In the genomic region with DNA sequence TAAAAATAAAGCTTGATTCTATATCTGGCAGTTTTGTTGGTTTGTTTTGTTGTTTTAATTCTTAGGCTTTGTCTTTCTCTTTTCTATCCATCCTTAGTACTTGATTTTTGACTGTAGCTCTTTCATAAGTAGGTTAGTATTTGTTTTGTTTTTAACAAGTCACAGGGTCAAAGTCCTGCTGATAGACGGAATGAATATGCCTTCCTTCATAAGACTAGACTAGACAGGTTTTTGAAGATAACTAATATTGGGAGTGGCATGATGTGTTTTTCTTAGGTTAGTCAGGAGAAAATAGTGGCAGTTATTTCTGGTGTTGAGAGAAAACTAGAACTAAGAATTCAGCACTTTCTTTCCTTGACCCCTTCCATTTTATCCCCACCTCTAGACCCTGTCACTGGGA, we compare ENCODE assay signal across 16 cellular contexts. TPM values are rescaled to one million over a fixed set of nuclear protein-coding genes. Genes with fewer than 3 reads are reported as not detected.
A peak's percentile ranks its signal among the peaks of the same experiment; 100 is the strongest.
DNase-seq lines count a peak whose midpoint lies in the region; ATAC-seq, FAIRE-seq and TF ChIP-seq lines count a peak whose summit lies in the region.
"Had no signal": no experiment of that assay in that cellular context is flagged by ENCODE, and none has a peak within 500 bp of the region (broad histone marks: within the 10 kb centered on the region; RNA-seq: fewer than 3 reads in every experiment).

No MANE protein-coding gene starts in this region.

- H3K4me2 ChIP-seq in HepG2 (ENCODE audit: low read depth, low read length) (peak overlapping the region; percentile 55), trophoblast cell (ENCODE audit: low read length) (no peak overlapping the region)

- no peaks in the 10 kb centered on the region for H3K9me3 ChIP-seq in HepG2 (ENCODE audit: low read length)
- no peaks in the 10 kb centered on the region for H3K9me3 ChIP-seq in right lobe of liver
- H3K9me3 ChIP-seq in mucosa of descending colon: no peaks in the 10 kb centered on the region
- H3K9me3 ChIP-seq in trophoblast cell (ENCODE audit: insufficient read depth, low read depth, low read length): no peaks in the 10 kb centered on the region
- H3K9me3 ChIP-seq in SJCRH30 (replicated peaks): no peaks in the 10 kb centered on the region

- no peak for TF ChIP-seq CTCF in HepG2 (CRISPR knock-in tag; IDR thresholded peaks at IDR 0.05)
- no peak for TF ChIP-seq CTCF in right lobe of liver (IDR thresholded peaks at IDR 0.05)
- TF ChIP-seq CTCF in mucosa of descending colon (IDR thresholded peaks at IDR 0.05): no peak

- no TSS peak for BruUV-seq in HepG2 (replicated peaks; lab: Mats Ljungman, UMichigan)

- H4K20me1 ChIP-seq in HepG2 (ENCODE audit: insufficient read depth, low read length): no peaks in the 10 kb centered on the region

- peak in 1 of 2 experiments; percentile 54; a peak in 1 of 4 replicates for TF ChIP-seq EP300 in HepG2 (IDR thresholded peaks at IDR 0.05; ENCODE audit: low read depth in 2 of 2, low read length in 2 of 2)
- TF ChIP-seq EP300 in HepG2 (CRISPR knock-in tag; IDR thresholded peaks at IDR 0.05; ENCODE audit: borderline replicate concordance): no peak

- H2AFZ ChIP-seq in HepG2 (ENCODE audit: low read length) (no peak overlapping the region), trophoblast cell (ENCODE audit: insufficient read depth, low read length, poor library complexity) (no peak overlapping the region)

- WGBS in HepG2 (ENCODE audit: low lambda C conversion rate): 0% methylated on average over 1 of the region's 1 CpG
- 22% methylated on average over 1 of the region's 1 CpG for WGBS in right lobe of liver (ENCODE audit: insufficient coverage, low coverage, low lambda C conversion rate, missing lambda C conversion rate)
- no CpG with 5 or more reads among the region's 1 CpG for WGBS in trophoblast cell (ENCODE audit: extremely low coverage, insufficient coverage, insufficient read length)

- CTCF ChIA-PET in HepG2 (lab: Yijun Ruan, JAX; ENCODE audit: low intra/inter-chr PET ratio, low total read pairs): no interaction called here

- no peak overlapping the region for H2BK12ac ChIP-seq in trophoblast cell (ENCODE audit: low read length)

- H3K79me2 ChIP-seq in HepG2 (ENCODE audit: insufficient read depth, low read length): no peaks in the 10 kb centered on the region
- H3K79me2 ChIP-seq in trophoblast cell (ENCODE audit: control insufficient read depth, insufficient read depth, low read length, poor library complexity): no peaks in the 10 kb centered on the region

- no peak overlapping the region for H4K8ac ChIP-seq in trophoblast cell (ENCODE audit: low read depth, low read length)

- no peak overlapping the region for H4K91ac ChIP-seq in trophoblast cell (ENCODE audit: low read depth, low read length)

- TF ChIP-seq RAD21 in HepG2 (CRISPR knock-in tag; IDR thresholded peaks at IDR 0.05): no peak

- H3K27ac ChIP-seq in HepG2 (ENCODE audit: extremely low read length, insufficient read depth, low read length) (peak overlapping the region; percentile 33), right lobe of liver (no peak overlapping the region), trophoblast cell (ENCODE audit: low read depth, low read length) (no peak overlapping the region), SJCRH30 (no peak overlapping the region)

- H2BK5ac ChIP-seq in trophoblast cell (ENCODE audit: low read depth, low read length, poor library complexity): no peak overlapping the region

- H3K4me1 ChIP-seq in HepG2 (ENCODE audit: insufficient read depth, low read length) (peaks cover 41% of the 10 kb centered on the region), right lobe of liver (no peaks in the 10 kb centered on the region), mucosa of descending colon (ENCODE audit: low read depth) (no peaks in the 10 kb centered on the region), trophoblast cell (ENCODE audit: control insufficient read depth in 1 of 2, insufficient read depth in 2 of 2, low read length in 2 of 2) (no peaks in the 10 kb centered on the region), SJCRH30 (peaks cover 7% of the 10 kb centered on the region; the same call in 1 of the 2 replicates)

- H4K12ac ChIP-seq in trophoblast cell (ENCODE audit: low read depth, low read length): no peak overlapping the region

- no peak for FAIRE-seq in HepG2 (lab: Jason Lieb, UNC)
- FAIRE-seq: GM12891 had no signal

- no peak overlapping the region for H3K18ac ChIP-seq in trophoblast cell (ENCODE audit: low read length)

- H3K4ac ChIP-seq in trophoblast cell (ENCODE audit: low read depth, low read length): no peak overlapping the region

- no peak overlapping the region for H3K4me3 ChIP-seq in HepG2 (replicated peaks in 1 of 3; ENCODE audit: insufficient read depth in 1 of 3, low read depth in 2 of 3, low read length in 3 of 3)
- H3K4me3 ChIP-seq in right lobe of liver: no peak overlapping the region
- H3K4me3 ChIP-seq in mucosa of descending colon: no peak overlapping the region
- H3K4me3 ChIP-seq in trophoblast cell (ENCODE audit: low read depth, low read length): no peak overlapping the region
- no peak overlapping the region for H3K4me3 ChIP-seq in SJCRH30

- H2AK5ac ChIP-seq in trophoblast cell (ENCODE audit: low read length): no peak overlapping the region

- peaks cover 0 to 1% of the 10 kb centered on the region in 2 experiments; a peak in 1 of 5 replicates for H3K36me3 ChIP-seq in HepG2 (replicated peaks in 1 of 2; ENCODE audit: control insufficient read depth in 1 of 2, insufficient read depth in 2 of 2, low read length in 2 of 2)
- no peaks in the 10 kb centered on the region for H3K36me3 ChIP-seq in right lobe of liver
- H3K36me3 ChIP-seq in mucosa of descending colon (ENCODE audit: low read depth): no peaks in the 10 kb centered on the region
- H3K36me3 ChIP-seq in trophoblast cell (ENCODE audit: control insufficient read depth in 1 of 2, insufficient read depth in 2 of 2, low read length in 2 of 2): no peaks in the 10 kb centered on the region
- peaks cover 18% of the 10 kb centered on the region for H3K36me3 ChIP-seq in SJCRH30

- H3K23ac ChIP-seq in trophoblast cell (ENCODE audit: low read length): no peak overlapping the region

- in situ Hi-C loops in HepG2 (cut with HindIII; ENCODE audit: extremely low pct_ligation_motif_present, low pct_unique_long_range_greater_than_20kb): no loop called here

- TF ChIP-seq POLR2A in HepG2 (IDR thresholded peaks at IDR 0.05; ENCODE audit: insufficient read depth in 1 of 2, low read depth in 2 of 2, low read length in 2 of 2): no peak
- TF ChIP-seq POLR2A in right lobe of liver (IDR thresholded peaks at IDR 0.05): no peak

- H3K79me1 ChIP-seq in trophoblast cell (ENCODE audit: low read length): no peaks in the 10 kb centered on the region

- DNase-seq in HepG2 (ENCODE audit: low spot score) (peak; percentile 83), right lobe of liver (no peak), LoVo (ENCODE audit: low spot score) (peak; percentile 66), mucosa of descending colon (no peak), trophoblast cell (no peak), SJCRH30 (no peak)
- DNase-seq: CD8-positive, alpha-beta T cell; COR-L47; DMS79; HCEC 1CT; HFFc6; IMR-90; Kasumi-1; KBM-7 had no signal

- ATAC-seq in HepG2 (no peak), right lobe of liver (no peak), mucosa of descending colon (peak; percentile 53), GM18861 (IDR thresholded peaks at IDR 0.05; ENCODE audit: unreplicated experiment) (no peak)
- ATAC-seq: CD8-positive, alpha-beta T cell had no signal

- H3K14ac ChIP-seq in trophoblast cell (ENCODE audit: low read length): no peak overlapping the region

- no peak overlapping the region for H3K9ac ChIP-seq in HepG2 (ENCODE audit: insufficient read depth, low read depth, low read length)
- H3K9ac ChIP-seq in trophoblast cell (ENCODE audit: low read length): no peak overlapping the region

- intact Hi-C loops in HepG2 (cut with micrococcal nuclease; ENCODE audit: unreplicated experiment): loop anchor here (5.0 to 10.0 kb wide), 4 partner anchors 82 to 412 kb away; partner anchors contain the start of gene PPP1R9A
- intact Hi-C loops in right lobe of liver (cut with DNase I): no loop called here
- intact Hi-C loops in mucosa of descending colon (cut with DNase I, micrococcal nuclease): no loop called here

- H3K27me3 ChIP-seq in HepG2 (ENCODE audit: control insufficient read depth in 1 of 2, insufficient read depth in 2 of 2, low read length in 2 of 2): no peaks in the 10 kb centered on the region
- no peaks in the 10 kb centered on the region for H3K27me3 ChIP-seq in right lobe of liver
- H3K27me3 ChIP-seq in trophoblast cell (ENCODE audit: insufficient read depth, low read length): no peaks in the 10 kb centered on the region
- no peaks in the 10 kb centered on the region for H3K27me3 ChIP-seq in SJCRH30

- H2BK120ac ChIP-seq in trophoblast cell (ENCODE audit: insufficient read depth, low read length, poor library complexity): no peak overlapping the region

- POLR2A ChIA-PET in HepG2 (lab: Yijun Ruan, JAX): interaction anchor here (0.6 to 0.8 kb wide), 2 partner anchors 63 to 97 kb away, joined by 3 to 4 read pairs; no protein-coding TSS in a partner anchor

RNA-seq across cellular contexts. Expression of gene CASD1, which starts 50.4 kb away (rescaled TPM):
- 21.4 and 22.9 TPM in 2 replicates for total RNA-seq in HepG2 (2016; rRNA removed; fragmentation: Illumina TruSeq; extraction: Trizol)
- total RNA-seq in HepG2 (2016; cell fraction: cytosol; rRNA removed; fragmentation: Illumina TruSeq; extraction: Trizol; ENCODE audit: low read depth): 5.9 and 7.0 TPM in 2 replicates
- total RNA-seq in HepG2 (2016; cell fraction: insoluble cytoplasmic fraction; rRNA removed; fragmentation: Illumina TruSeq; extraction: Trizol): 20.4 and 23.2 TPM in 2 replicates
- total RNA-seq in HepG2 (2016; cell fraction: membrane; rRNA removed; fragmentation: Illumina TruSeq; extraction: Trizol): 19.4 and 21.4 TPM in 2 replicates
- total RNA-seq in HepG2 (2016; cell fraction: nucleus; rRNA removed; fragmentation: Illumina TruSeq; extraction: Trizol): 39.3 and 40.4 TPM in 2 replicates
- 23.4 and 32.6 TPM in 2 replicates for polyA plus RNA-seq in HepG2 (2011; rRNA removed)
- polyA plus RNA-seq in HepG2 (2011; cell fraction: cytosol; rRNA removed): 8.4 and 15.0 TPM in 2 replicates
- 19.1 and 24.4 TPM in 2 replicates for polyA plus RNA-seq in HepG2 (2011; cell fraction: nucleus; rRNA removed)
- polyA plus RNA-seq in HepG2 (2012): 19.1 and 25.0 TPM in 2 replicates
- polyA plus RNA-seq in HepG2 (2016; cell fraction: cytosol; fragmentation: Illumina TruSeq; extraction: Trizol; ENCODE audit: low read depth): 5.4 and 5.6 TPM in 2 replicates
- polyA plus RNA-seq in HepG2 (2016; cell fraction: insoluble cytoplasmic fraction; fragmentation: Illumina TruSeq; extraction: Trizol; ENCODE audit: low read depth): 17.4 and 18.3 TPM in 2 replicates
- polyA plus RNA-seq in HepG2 (2016; cell fraction: membrane; fragmentation: Illumina TruSeq; extraction: Trizol; ENCODE audit: low read depth): 10.1 and 12.8 TPM in 2 replicates
- 47.6 and 48.1 TPM in 2 replicates for polyA plus RNA-seq in HepG2 (2016; cell fraction: nucleus; fragmentation: Illumina TruSeq; extraction: Trizol; ENCODE audit: insufficient read depth, low read depth)
- 2.8 and 71.7 TPM in 2 replicates for polyA minus RNA-seq in HepG2 (2011; rRNA and poly(A)+ RNA removed; ENCODE audit: low replicate concordance)
- 24.5 and 24.8 TPM in 2 replicates for polyA minus RNA-seq in HepG2 (2011; cell fraction: cytosol; rRNA and poly(A)+ RNA removed)
- 89.6 and 113 TPM in 2 replicates for polyA minus RNA-seq in HepG2 (2011; cell fraction: nucleus; rRNA and poly(A)+ RNA removed)
- total RNA-seq in right lobe of liver: 10 to 100 TPM in 1 of 6 experiments, 1 to 10 TPM in 5; 4.5 to 10.4 (median 7.2) TPM
- 10 to 100 TPM; 44.0 to 50.2 (median 45.0) TPM for total RNA-seq in mucosa of descending colon
- polyA plus RNA-seq in trophoblast cell (2013): 11.1 and 11.9 TPM in 2 replicates
- total RNA-seq in SJCRH30 (2014; rRNA removed; shearing (Covaris generic)): 42.3 and 47.3 TPM in 2 replicates

Comparison
In these comparisons a context has a peak if more than half of its experiments do, and no peak if none do; other contexts are left out.
1. DNase-seq: peak in HepG2 (single experiment) and LoVo (single experiment); none in right lobe of liver (0 of 3), mucosa of descending colon (0 of 3), trophoblast cell (0 of 2) and SJCRH30 (0 of 2).